In the genomic region with DNA sequence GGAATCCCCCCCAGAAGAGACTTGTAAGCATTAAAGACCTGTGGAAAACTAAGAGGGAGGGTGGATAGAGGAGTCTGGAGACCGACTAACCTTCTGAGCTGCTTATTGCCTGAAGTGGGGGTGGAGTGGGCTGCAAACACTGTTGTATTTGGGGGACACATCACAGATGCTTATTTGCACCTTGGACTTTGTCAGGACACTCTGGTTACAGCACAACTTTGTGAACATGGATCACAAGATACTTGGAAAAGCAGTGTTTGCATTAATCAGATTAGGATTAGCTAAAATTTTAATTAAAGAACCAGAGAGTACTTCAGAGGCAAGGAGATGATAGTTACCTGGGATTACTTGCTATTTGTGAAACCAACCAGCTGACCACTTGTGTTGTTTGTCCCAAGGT, we compare ENCODE assay signal across 21 cellular contexts. TPM values are rescaled to one million over a fixed set of nuclear protein-coding genes. Genes with fewer than 3 reads are reported as not detected.
DNase-seq lines count a peak whose midpoint lies in the region; ATAC-seq, FAIRE-seq and TF ChIP-seq lines count a peak whose summit lies in the region.
"Had no signal": no experiment of that assay in that cellular context is flagged by ENCODE, and none has a peak within 500 bp of the region (broad histone marks: within the 10 kb centered on the region; RNA-seq: fewer than 3 reads in every experiment).

No MANE protein-coding gene starts in this region.

- CTCF ChIA-PET in Caco-2 (lab: Charles Lee), result no interaction called here
- CTCF ChIA-PET in PC-9 (lab: Charles Lee), result no interaction called here
- CTCF ChIA-PET in HepG2 (lab: Yijun Ruan, JAX; ENCODE audit: low intra/inter-chr PET ratio, low total read pairs), result no interaction called here

- TF ChIP-seq POLR2A in HepG2 (IDR thresholded peaks at IDR 0.05; ENCODE audit: insufficient read depth in 1 of 2, low read depth in 2 of 2, low read length in 2 of 2) (no peak), GM12892 (IDR thresholded peaks at IDR 0.05; ENCODE audit: low read depth, low read length) (no peak)

- no peaks in the 10 kb centered on the region for H3K9me3 Mint-ChIP-seq in Caco-2 (ENCODE audit: unreplicated experiment)
- H3K9me3 Mint-ChIP-seq: H9 had no signal

- intact Hi-C loops in Caco-2 (cut with micrococcal nuclease; ENCODE audit: unreplicated experiment) (loop anchor here (10.0 kb wide), 2 partner anchors 78 to 258 kb away; no protein-coding TSS in a partner anchor), PC-9 (cut with micrococcal nuclease; ENCODE audit: unreplicated experiment) (loop anchor here (10.0 kb wide), 1 partner anchor 272 kb away; no protein-coding TSS in a partner anchor), HepG2 (cut with micrococcal nuclease; ENCODE audit: unreplicated experiment) (no loop called here)

- no peaks in the 10 kb centered on the region for H3K27me3 ChIP-seq in Caco-2 (replicated peaks; ENCODE audit: control insufficient read depth, insufficient read depth, low read length)
- no peaks in the 10 kb centered on the region for H3K27me3 ChIP-seq in PC-9 (ENCODE audit: insufficient read depth, low read depth)
- H3K27me3 ChIP-seq in HepG2 (ENCODE audit: control insufficient read depth in 1 of 2, insufficient read depth in 2 of 2, low read length in 2 of 2), result no peaks in the 10 kb centered on the region; a peak in 1 of 5 replicates
- H3K27me3 ChIP-seq in neuron (ENCODE audit: insufficient read depth, low read length), result no peaks in the 10 kb centered on the region
- no peaks in the 10 kb centered on the region for H3K27me3 ChIP-seq in effector memory CD4-positive, alpha-beta T cell (replicated peaks; ENCODE audit: control insufficient read depth, insufficient read depth, low read length, poor library complexity, severe bottlenecking)

- no peak overlapping the region for H3K4me3 ChIP-seq in Caco-2 (ENCODE audit: low read depth, low read length)
- H3K4me3 ChIP-seq in PC-9, result no peak overlapping the region
- H3K4me3 ChIP-seq in HepG2 (replicated peaks in 1 of 3; ENCODE audit: insufficient read depth in 1 of 3, low read depth in 2 of 3, low read length in 3 of 3), result no peak overlapping the region
- no peak overlapping the region for H3K4me3 ChIP-seq in neuron (ENCODE audit: low read length)
- no peak overlapping the region for H3K4me3 ChIP-seq in effector memory CD4-positive, alpha-beta T cell (ENCODE audit: insufficient read depth, low read depth, low read length, poor library complexity, severe bottlenecking)

- no peaks in the 10 kb centered on the region; the same call in 1 of the 2 replicates for H3K9me2 ChIP-seq in PC-9 (ENCODE audit: insufficient read depth)

- H3K27me3 Mint-ChIP-seq in Caco-2 (ENCODE audit: insufficient read depth, unreplicated experiment), result no peaks in the 10 kb centered on the region

- H3K36me3 ChIP-seq in Caco-2 (ENCODE audit: control insufficient read depth, insufficient read depth, low read length) (no peaks in the 10 kb centered on the region), PC-9 (ENCODE audit: low read depth) (no peaks in the 10 kb centered on the region), HepG2 (replicated peaks in 1 of 2; ENCODE audit: control insufficient read depth in 1 of 2, insufficient read depth in 2 of 2, low read length in 2 of 2) (no peaks in the 10 kb centered on the region), neuron (ENCODE audit: insufficient read depth, low read length) (no peaks in the 10 kb centered on the region)
- no peaks in the 10 kb centered on the region for H3K36me3 ChIP-seq in effector memory CD4-positive, alpha-beta T cell (ENCODE audit: control insufficient read depth, insufficient read depth, low read length)

- peaks cover 4% of the 10 kb centered on the region for H3K4me1 ChIP-seq in Caco-2
- H3K4me1 ChIP-seq in PC-9 (replicated peaks; ENCODE audit: insufficient read depth), result peaks cover 54% of the 10 kb centered on the region
- peaks cover 43% of the 10 kb centered on the region for H3K4me1 ChIP-seq in HepG2 (ENCODE audit: insufficient read depth, low read length)
- peaks cover under 1% of the 10 kb centered on the region for H3K4me1 ChIP-seq in neuron (ENCODE audit: insufficient read depth, low read length)
- H3K4me1 ChIP-seq in effector memory CD4-positive, alpha-beta T cell (ENCODE audit: control insufficient read depth, insufficient read depth, low read length, poor library complexity, severe bottlenecking), result peaks cover 1% of the 10 kb centered on the region

- H2AFZ ChIP-seq in PC-9, result no peak overlapping the region
- no peak overlapping the region for H2AFZ ChIP-seq in HepG2 (ENCODE audit: low read length)
- H2AFZ ChIP-seq in neuron (ENCODE audit: low read depth, low read length), result peak overlapping the region; percentile 46

- peak overlapping the region; percentile 29 for H3K27ac Mint-ChIP-seq in Caco-2 (ENCODE audit: unreplicated experiment)
- H3K27ac Mint-ChIP-seq: H9 had no signal

- H3K9me3 ChIP-seq in Caco-2 (no peaks in the 10 kb centered on the region), PC-9 (ENCODE audit: insufficient read depth, low read depth) (no peaks in the 10 kb centered on the region), HepG2 (ENCODE audit: low read length) (no peaks in the 10 kb centered on the region), neuron (ENCODE audit: low read length) (no peaks in the 10 kb centered on the region)
- no peaks in the 10 kb centered on the region for H3K9me3 ChIP-seq in effector memory CD4-positive, alpha-beta T cell (ENCODE audit: control insufficient read depth, low read length)

- H3K4me3 Mint-ChIP-seq in Caco-2 (ENCODE audit: unreplicated experiment), result no peak overlapping the region
- H3K4me3 Mint-ChIP-seq: H9 had no signal

- in situ Hi-C loops in HepG2 (cut with HindIII; ENCODE audit: extremely low pct_ligation_motif_present, low pct_unique_long_range_greater_than_20kb), result no loop called here

- no peak for DNase-seq in Caco-2
- no peak for DNase-seq in PC-9
- DNase-seq in HepG2 (ENCODE audit: low spot score), result no peak
- DNase-seq in GM12892 (ENCODE audit: insufficient read length), result no peak
- no peak for DNase-seq in HUDEP-2 (lab: John Stamatoyannopoulos, UW; ENCODE audit: unreplicated experiment in 76 of 76)
- no peak for DNase-seq in effector memory CD4-positive, alpha-beta T cell
- DNase-seq: EL, H9, KBM-7, NCI-H1436 treated with DMSO at 0.1 percent for 48 hours, NCI-H2081, NCI-H748 treated with DMSO at 0.1 percent for 48 hours, PC-3 had no signal

- peaks cover 40% of the 10 kb centered on the region for H3F3A ChIP-seq in PC-9 (ENCODE audit: insufficient read depth, low read depth)

- H3K4me2 ChIP-seq in PC-9 (no peak overlapping the region), HepG2 (ENCODE audit: low read depth, low read length) (no peak overlapping the region)

- no peaks in the 10 kb centered on the region for H4K20me1 ChIP-seq in PC-9 (ENCODE audit: insufficient read depth)
- H4K20me1 ChIP-seq in HepG2 (ENCODE audit: insufficient read depth, low read length), result no peaks in the 10 kb centered on the region

- POLR2A ChIA-PET in Caco-2 (lab: Charles Lee) (no interaction called here), PC-9 (lab: Charles Lee; ENCODE audit: unreplicated experiment) (interaction anchor here (0.6 kb wide), 1 partner anchor 27 kb away, joined by 3 read pairs; no protein-coding TSS in a partner anchor), HepG2 (lab: Yijun Ruan, JAX) (no interaction called here)

- ATAC-seq in HepG2 (no peak), HG02938 (IDR thresholded peaks at IDR 0.05; ENCODE audit: unreplicated experiment) (no peak)
- ATAC-seq: PC-3 had no signal

- TF ChIP-seq RAD21 in HepG2 (CRISPR knock-in tag; IDR thresholded peaks at IDR 0.05), result no peak

- TF ChIP-seq CTCF in Caco-2 (IDR thresholded peaks at IDR 0.05; ENCODE audit: insufficient read depth in 1 of 2, low read depth in 1 of 2, low read length in 1 of 2, severe bottlenecking in 1 of 2, unreplicated experiment in 1 of 2) (no peak), PC-9 (conservative IDR thresholded peaks at IDR 0.05) (no peak), HepG2 (CRISPR knock-in tag; IDR thresholded peaks at IDR 0.05) (no peak)

- BruUV-seq in Caco-2 (replicated peaks; lab: Mats Ljungman, UMichigan), result no TSS peak
- BruUV-seq in PC-9 (replicated peaks; lab: Mats Ljungman, UMichigan), result no TSS peak
- BruUV-seq in HepG2 (replicated peaks; lab: Mats Ljungman, UMichigan), result no TSS peak

- H3K9ac ChIP-seq in HepG2 (ENCODE audit: insufficient read depth, low read depth, low read length), result no peak overlapping the region

- WGBS in HepG2 (ENCODE audit: low lambda C conversion rate), result 5% methylated on average over 1 of the region's 1 CpG

- FAIRE-seq in HepG2 (lab: Jason Lieb, UNC) (no peak), GM12892 (lab: Jason Lieb, UNC) (no peak)
- FAIRE-seq: A204.1, GM19239, HTR-8/SVneo had no signal

- H3K27ac ChIP-seq in PC-9 (0 out of 2 replicates have a peak overlapping the region, but pooled peaks have one; percentile 24), HepG2 (ENCODE audit: extremely low read length, insufficient read depth, low read length) (no peak overlapping the region)
- no peak overlapping the region for H3K27ac ChIP-seq in effector memory CD4-positive, alpha-beta T cell (ENCODE audit: insufficient read depth, low read length, poor library complexity, severe bottlenecking)
- H3K27ac ChIP-seq: C4-2B, HL-60 had no signal

- no peaks in the 10 kb centered on the region for H3K36me3 Mint-ChIP-seq in Caco-2 (ENCODE audit: insufficient read depth, unreplicated experiment)

- H3K4me1 Mint-ChIP-seq in Caco-2 (ENCODE audit: low read depth, unreplicated experiment), result no peaks in the 10 kb centered on the region

- no peak for TF ChIP-seq EP300 in HepG2 (IDR thresholded peaks at IDR 0.05; ENCODE audit: low read depth in 2 of 2, low read length in 2 of 2)
- TF ChIP-seq EP300 in HepG2 (CRISPR knock-in tag; IDR thresholded peaks at IDR 0.05; ENCODE audit: borderline replicate concordance), result no peak

- H3K79me2 ChIP-seq in PC-9 (ENCODE audit: low read depth) (no peaks in the 10 kb centered on the region), HepG2 (ENCODE audit: insufficient read depth, low read length) (no peaks in the 10 kb centered on the region)

RNA-seq across cellular contexts. Expression of a gene that starts 30.9 kb away (rescaled TPM):
- not detected in 2 replicates for total RNA-seq in Caco-2 (2022)
- total RNA-seq in PC-9 (2021), result 5.5 and 9.0 TPM in 2 replicates
- total RNA-seq in HepG2 (2016; rRNA removed; fragmentation: Illumina TruSeq; extraction: Trizol), result 0.02 TPM in 1 of 2 replicates, not detected in the other
- not detected in 2 replicates for total RNA-seq in HepG2 (2016; cell fraction: cytosol; rRNA removed; fragmentation: Illumina TruSeq; extraction: Trizol; ENCODE audit: low read depth)
- 0.04 TPM in 1 of 2 replicates, not detected in the other for total RNA-seq in HepG2 (2016; cell fraction: insoluble cytoplasmic fraction; rRNA removed; fragmentation: Illumina TruSeq; extraction: Trizol)
- not detected in 2 replicates for total RNA-seq in HepG2 (2016; cell fraction: membrane; rRNA removed; fragmentation: Illumina TruSeq; extraction: Trizol)
- total RNA-seq in HepG2 (2016; cell fraction: nucleus; rRNA removed; fragmentation: Illumina TruSeq; extraction: Trizol), result 0.09 TPM in 1 of 2 replicates, not detected in the other
- 0.03 TPM in 1 of 2 replicates, not detected in the other for polyA plus RNA-seq in HepG2 (2011; rRNA removed)
- polyA plus RNA-seq in HepG2 (2011; cell fraction: cytosol; rRNA removed), result not detected in 2 replicates
- not detected in 2 replicates for polyA plus RNA-seq in HepG2 (2011; cell fraction: nucleus; rRNA removed)
- not detected in 2 replicates for polyA plus RNA-seq in HepG2 (2012)
- polyA plus RNA-seq in HepG2 (2016; cell fraction: cytosol; fragmentation: Illumina TruSeq; extraction: Trizol; ENCODE audit: low read depth), result not detected in 2 replicates
- not detected in 2 replicates for polyA plus RNA-seq in HepG2 (2016; cell fraction: insoluble cytoplasmic fraction; fragmentation: Illumina TruSeq; extraction: Trizol; ENCODE audit: low read depth)
- polyA plus RNA-seq in HepG2 (2016; cell fraction: membrane; fragmentation: Illumina TruSeq; extraction: Trizol; ENCODE audit: low read depth), result 0.03 TPM in 1 of 2 replicates, not detected in the other
- not detected in 2 replicates for polyA plus RNA-seq in HepG2 (2016; cell fraction: nucleus; fragmentation: Illumina TruSeq; extraction: Trizol; ENCODE audit: insufficient read depth, low read depth)
- not detected in 2 replicates for polyA minus RNA-seq in HepG2 (2011; rRNA and poly(A)+ RNA removed; ENCODE audit: low replicate concordance)
- not detected in 2 replicates for polyA minus RNA-seq in HepG2 (2011; cell fraction: cytosol; rRNA and poly(A)+ RNA removed)
- polyA minus RNA-seq in HepG2 (2011; cell fraction: nucleus; rRNA and poly(A)+ RNA removed), result not detected in 2 replicates
- not detected for polyA plus RNA-seq in GM12892 (2012; ENCODE audit: missing spikeins)
- total RNA-seq: NCI-H460 had no signal
